ENCODE assay signal across 6 cellular contexts in genomic region chr7:71707041-71707440, GRCh38.
"Had no signal": no experiment of that assay in that cellular context is flagged by ENCODE, and none has a peak within 500 bp of the region (broad histone marks: within the 10 kb centered on the region; RNA-seq: fewer than 3 reads in every experiment).

No MANE protein-coding gene starts in this region.

- DNase-seq: HFFc6, IMR-90 had no signal

- H3K4me3 ChIP-seq: GM23338, HAP-1, K562 had no signal

- H3K4me3 Mint-ChIP-seq: GM23338, HFFc6 had no signal

- H3K4me1 ChIP-seq: HAP-1 had no signal

- H2AFZ ChIP-seq: GM23338 had no signal

- H3K4me2 ChIP-seq: GM23338 had no signal

- ATAC-seq: GM23338, HCT116, K562 had no signal

- H3K36me3 ChIP-seq: HAP-1 had no signal

- H3K27ac Mint-ChIP-seq: GM23338, HFFc6 had no signal

- H3K9me3 ChIP-seq: HAP-1 had no signal

- H3K4me1 Mint-ChIP-seq: GM23338 had no signal
